ENCODE assay signal across 8 cellular contexts in genomic region chr16:55465077-55465896, GRCh38. TPM values are rescaled to one million over a fixed set of nuclear protein-coding genes. Genes with fewer than 3 reads are reported as not detected.
DNase-seq lines count a peak whose midpoint lies in the region; ATAC-seq, FAIRE-seq and TF ChIP-seq lines count a peak whose summit lies in the region.

No MANE protein-coding gene starts in this region.

- TF ChIP-seq EP300 in Ishikawa (IDR thresholded peaks at IDR 0.05; ENCODE audit: borderline replicate concordance) (no peak), suprapubic skin (IDR thresholded peaks at IDR 0.05) (no peak)

- H3K27ac ChIP-seq in suprapubic skin: no peak overlapping the region

- ATAC-seq in GM21723 (IDR thresholded peaks at IDR 0.05; ENCODE audit: unreplicated experiment): peak; percentile 95
- ATAC-seq in activated T-cell treated with anti-CD3 and anti-CD28 coated beads, Interleukin-2, amount 50 U/mL, for 72 hours (replicated peaks in 1 of 2): peak; percentile 93 to 94

- no peaks in the 10 kb centered on the region for H3K9me3 ChIP-seq in suprapubic skin

- peak; percentile 98 for TF ChIP-seq RAD21 in Ishikawa (IDR thresholded peaks at IDR 0.05; ENCODE audit: low read depth)

- H3K4me3 Mint-ChIP-seq in activated T-cell treated with anti-CD3 and anti-CD28 coated beads, Interleukin-2, amount 50 U/mL, for 72 hours: no peak overlapping the region

- no peaks in the 10 kb centered on the region for H3K36me3 ChIP-seq in suprapubic skin

- FAIRE-seq in RCC 7860 (lab: Jason Lieb, UNC): peak; percentile 47

- no peaks in the 10 kb centered on the region for H3K36me3 Mint-ChIP-seq in activated T-cell treated with anti-CD3 and anti-CD28 coated beads, Interleukin-2, amount 50 U/mL, for 72 hours (ENCODE audit: insufficient read depth in 2 of 2)

- H3K4me1 Mint-ChIP-seq in activated T-cell treated with anti-CD3 and anti-CD28 coated beads, Interleukin-2, amount 50 U/mL, for 72 hours (ENCODE audit: low read depth): no peaks in the 10 kb centered on the region

- TF ChIP-seq POLR2A in suprapubic skin (IDR thresholded peaks at IDR 0.05): no peak

- H3K9me3 Mint-ChIP-seq in activated T-cell treated with anti-CD3 and anti-CD28 coated beads, Interleukin-2, amount 50 U/mL, for 72 hours: no peaks in the 10 kb centered on the region

- H3K27me3 Mint-ChIP-seq in activated T-cell treated with anti-CD3 and anti-CD28 coated beads, Interleukin-2, amount 50 U/mL, for 72 hours (ENCODE audit: low read depth): peaks cover 23% of the 10 kb centered on the region

- no peak overlapping the region for H3K4me3 ChIP-seq in suprapubic skin

- H3K4me1 ChIP-seq in suprapubic skin: peaks cover 2% of the 10 kb centered on the region

- WGBS in suprapubic skin: 33% methylated on average over 18 of the region's 19 CpGs

- H3K27ac Mint-ChIP-seq in activated T-cell treated with anti-CD3 and anti-CD28 coated beads, Interleukin-2, amount 50 U/mL, for 72 hours: no peak overlapping the region

- peak; percentile 96 to 100 for TF ChIP-seq CTCF in suprapubic skin (IDR thresholded peaks at IDR 0.05)

- H3K27me3 ChIP-seq in suprapubic skin: no peaks in the 10 kb centered on the region

- DNase-seq in ELF-1 (ENCODE audit: low read depth, low spot score): peak; percentile 93
- DNase-seq in RCC 7860 (ENCODE audit: low spot score): peak; percentile 66
- DNase-seq in activated T-cell treated with anti-CD3 and anti-CD28 coated beads, Interleukin-2, amount 50 U/mL, for 72 hours: peak; percentile 85 to 86
- peak; percentile 77 for DNase-seq in fibroblast of the conjunctiva (ENCODE audit: low read depth)
- peak in 54 of 56 donors; percentile 9 to 95 (median 72) for DNase-seq in nucleus accumbens (lab: John Stamatoyannopoulos, UW)
- peak; percentile 91 to 95 for DNase-seq in suprapubic skin (ENCODE audit: low spot score in 2 of 2)

TF ChIP-seq in Ishikawa, 13 proteins besides CTCF, POLR2A, EP300 and RAD21:
- 0 out of 2 replicates have a peak, but pooled peaks have one; percentile 13 for TF ChIP-seq YY1 (IDR thresholded peaks at IDR 0.05; ENCODE audit: low read depth)
- TF ChIP-seq EGR1 (IDR thresholded peaks at IDR 0.05): no peak
TF ChIP-seq in Ishikawa: peak in this region for 1.

RNA-seq across cellular contexts. Expression of gene MMP2, which starts 13.7 kb away (rescaled TPM):
- total RNA-seq in activated T-cell treated with anti-CD3 and anti-CD28 coated beads, Interleukin-2, amount 50 U/mL, for 72 hours: not detected
- 100 to 1,000 TPM in 2 of 4 donors, 10 to 100 TPM in 2; 71.4 to 175 (median 120) TPM for total RNA-seq in suprapubic skin

RNA-seq across cellular contexts. Expression of gene LPCAT2, which starts 43.6 kb away (rescaled TPM):
- 1 to 10 TPM; 1.5 to 2.0 TPM for total RNA-seq in activated T-cell treated with anti-CD3 and anti-CD28 coated beads, Interleukin-2, amount 50 U/mL, for 72 hours
- 10 to 100 TPM; 12.1 to 19.7 (median 18.1) TPM for total RNA-seq in suprapubic skin

Comparison
In these comparisons a context has a peak if more than half of its experiments do, and no peak if none do; other contexts are left out.
1. RNA of gene MMP2, which starts 13.7 kb away (total RNA-seq): 71.4 to 175 TPM in suprapubic skin; not detected in activated T-cell treated with anti-CD3 and anti-CD28 coated beads, Interleukin-2, amount 50 U/mL, for 72 hours; every median in the first group is over 10 times any median in the second.
2. RNA of gene LPCAT2, which starts 43.6 kb away (total RNA-seq): 12.1 to 19.7 TPM in suprapubic skin; 1.5 to 2.0 TPM in activated T-cell treated with anti-CD3 and anti-CD28 coated beads, Interleukin-2, amount 50 U/mL, for 72 hours; every median in the first group is over 4 times any median in the second.
3. Peak in every context shown above with its lines, with median percentiles within 50 percentile points of each other: DNase-seq.